ENCODE assay signal across 8 cellular contexts in the genomic region with DNA sequence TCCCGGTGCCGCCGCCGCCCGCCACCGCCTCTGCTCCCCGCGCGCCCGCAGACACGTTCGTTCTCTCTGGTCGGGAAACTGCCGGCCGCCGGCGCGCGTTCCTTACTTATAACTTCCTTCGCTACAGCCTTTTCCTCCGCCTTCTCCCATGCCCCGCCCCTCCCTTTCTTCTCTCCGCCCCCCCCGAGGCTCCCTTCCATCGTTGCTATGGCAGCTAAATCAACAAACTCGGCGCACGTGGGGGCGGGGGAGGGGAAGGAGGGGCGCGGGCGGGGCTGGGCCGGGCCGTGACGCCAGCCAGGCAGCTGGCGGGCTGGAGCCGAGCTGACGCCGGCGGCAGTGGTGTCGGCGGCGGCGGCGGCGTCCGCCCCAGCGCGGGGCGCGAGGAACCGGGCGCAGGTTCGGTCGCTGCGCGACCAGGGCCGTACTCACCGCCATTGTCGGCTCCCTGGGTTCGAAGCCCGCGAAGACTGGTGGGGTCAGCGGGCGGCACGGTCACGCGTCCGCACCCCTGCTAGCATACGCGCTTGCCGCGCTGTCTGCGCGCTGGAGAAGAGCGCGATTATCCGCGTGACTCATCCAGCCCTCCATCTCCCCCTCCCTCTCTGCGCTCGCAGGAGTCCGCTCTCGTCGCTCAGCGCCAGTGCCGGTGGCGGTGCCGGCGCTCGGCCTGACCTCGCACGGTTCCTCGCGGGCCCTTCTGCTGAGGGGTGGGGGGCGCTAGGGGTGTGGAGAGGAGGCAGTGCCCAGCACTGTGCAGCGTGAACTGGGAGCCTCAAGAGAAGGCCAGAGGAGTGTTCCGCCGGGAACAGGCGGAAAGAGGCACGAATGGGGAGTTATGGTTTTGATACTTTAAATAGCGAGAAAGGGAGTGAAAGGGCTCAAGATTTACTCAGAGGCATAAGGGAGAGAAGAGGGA.
DNase-seq lines count a peak whose midpoint lies in the region; ATAC-seq, FAIRE-seq and TF ChIP-seq lines count a peak whose summit lies in the region.

Gene KLF4 (minus strand): TSS at position 83 of the 919 bp plus-strand sequence. CDS start 597 bp downstream, outside the sequence.

- H3K36me3 ChIP-seq in RWPE2 (ENCODE audit: low read depth) (peaks cover 30% of the 10 kb centered on the region), neuron (ENCODE audit: insufficient read depth, low read length) (no peaks in the 10 kb centered on the region)

- TF ChIP-seq CTCF in D721Med (IDR thresholded peaks at IDR 0.05; ENCODE audit: insufficient read depth, missing control alignments) (no peak), RWPE2 (IDR thresholded peaks at IDR 0.05; ENCODE audit: poor library complexity, severe bottlenecking) (no peak)

- peak within 1 kb of the TSS; percentile 65 for H3K4me3 ChIP-seq in RWPE2 (ENCODE audit: severe bottlenecking)
- H3K4me3 ChIP-seq in neuron (ENCODE audit: low read length), result peak within 1 kb of the TSS; percentile 56

- no peak for FAIRE-seq in D721Med (lab: Jason Lieb, UNC)

- ATAC-seq in GM21723 (IDR thresholded peaks at IDR 0.05; ENCODE audit: unreplicated experiment) (peak; percentile 74), RWPE2 (ENCODE audit: low read depth) (peak; percentile 59)

- H3K4me1 Mint-ChIP-seq in activated naive CD4-positive, alpha-beta T cell treated with anti-CD3 and anti-CD28 coated beads, Interleukin-2, amount 50 U/mL, for 24 hours, result peaks cover 14% of the 10 kb centered on the region

- no peaks in the 10 kb centered on the region for H3K9me3 ChIP-seq in RWPE2 (ENCODE audit: severe bottlenecking)
- no peaks in the 10 kb centered on the region for H3K9me3 ChIP-seq in neuron (ENCODE audit: low read length)

- peak; percentile 77 for DNase-seq in D721Med (ENCODE audit: insufficient read length, low spot score)
- DNase-seq in KBM-7, result peak; percentile 54
- peak; percentile 87 for DNase-seq in RWPE2 (ENCODE audit: low spot score)
- peak; percentile 85 for DNase-seq in germinal center (ENCODE audit: low spot score)
- peak; percentile 88 for DNase-seq in stromal cell of bone marrow (ENCODE audit: low read depth)

- H3K27me3 Mint-ChIP-seq in activated naive CD4-positive, alpha-beta T cell treated with anti-CD3 and anti-CD28 coated beads, Interleukin-2, amount 50 U/mL, for 24 hours, result peaks cover 42% of the 10 kb centered on the region

- in situ Hi-C loops in KBM-7 (cut with MboI; ENCODE audit: low pct_unique_long_range_greater_than_20kb, low sequenced_read_pairs), result no loop called here

- H2AFZ ChIP-seq in neuron (ENCODE audit: low read depth, low read length), result peak within 1 kb of the TSS; percentile 93

- H3K27ac ChIP-seq in RWPE2 (ENCODE audit: poor library complexity, severe bottlenecking), result peak within 1 kb of the TSS; percentile 33

- H3K4me3 Mint-ChIP-seq in activated naive CD4-positive, alpha-beta T cell treated with anti-CD3 and anti-CD28 coated beads, Interleukin-2, amount 50 U/mL, for 24 hours, result peak within 1 kb of the TSS; percentile 74

- H3K27me3 ChIP-seq in RWPE2 (ENCODE audit: insufficient read depth, poor library complexity, severe bottlenecking) (no peaks in the 10 kb centered on the region), neuron (ENCODE audit: insufficient read depth, low read length) (peaks cover 78% of the 10 kb centered on the region)

- H3K9me3 Mint-ChIP-seq in activated naive CD4-positive, alpha-beta T cell treated with anti-CD3 and anti-CD28 coated beads, Interleukin-2, amount 50 U/mL, for 24 hours, result no peaks in the 10 kb centered on the region

- H3K4me1 ChIP-seq in RWPE2 (ENCODE audit: insufficient read depth, poor library complexity, severe bottlenecking) (no peaks in the 10 kb centered on the region), neuron (ENCODE audit: insufficient read depth, low read length) (peaks cover 20% of the 10 kb centered on the region)

- no peak within 1 kb of the TSS for H3K27ac Mint-ChIP-seq in activated naive CD4-positive, alpha-beta T cell treated with anti-CD3 and anti-CD28 coated beads, Interleukin-2, amount 50 U/mL, for 24 hours

- no peaks in the 10 kb centered on the region for H3K36me3 Mint-ChIP-seq in activated naive CD4-positive, alpha-beta T cell treated with anti-CD3 and anti-CD28 coated beads, Interleukin-2, amount 50 U/mL, for 24 hours

Comparison
In these comparisons a context has a peak if more than half of its experiments do, and no peak if none do; other contexts are left out.
1. Peak in every context shown above with its lines: DNase-seq, ATAC-seq, H3K4me3 ChIP-seq and H3K27ac ChIP-seq.